1 cellular context compared by ENCODE assay signal in genomic region chr5:123421773-123422172, GRCh38.
TF ChIP-seq lines count a peak whose summit lies in the region.

No MANE protein-coding gene starts in this region.

TF ChIP-seq in HCT116, 20 proteins besides CTCF, POLR2A, EP300 and RAD21 (continued from another document):
- no peak for TF ChIP-seq REST (IDR thresholded peaks at IDR 0.05; ENCODE audit: low read depth)
- TF ChIP-seq SRF (IDR thresholded peaks at IDR 0.05; ENCODE audit: low read depth): no peak
- TF ChIP-seq JUND (IDR thresholded peaks at IDR 0.05): no peak
- TF ChIP-seq ZFX (IDR thresholded peaks at IDR 0.05): no peak
- no peak for TF ChIP-seq ZBTB33 (IDR thresholded peaks at IDR 0.05; ENCODE audit: extremely low read depth, insufficient replicate concordance, low read length)
- TF ChIP-seq ZNF274 (IDR thresholded peaks at IDR 0.05; ENCODE audit: low read depth, low read length): no peak
- no peak for TF ChIP-seq EGR1 (IDR thresholded peaks at IDR 0.05; ENCODE audit: low read depth)
- TF ChIP-seq MAX (IDR thresholded peaks at IDR 0.05): no peak
- TF ChIP-seq EZH2 (IDR thresholded peaks at IDR 0.05): no peak
- no peak for TF ChIP-seq TCF7L2 (IDR thresholded peaks at IDR 0.05; ENCODE audit: borderline replicate concordance, extremely low read depth, insufficient read depth, insufficient read length)
TF ChIP-seq in HCT116: peak in this region for 0.
